28 cellular contexts compared by ENCODE assay signal in the genomic region with DNA sequence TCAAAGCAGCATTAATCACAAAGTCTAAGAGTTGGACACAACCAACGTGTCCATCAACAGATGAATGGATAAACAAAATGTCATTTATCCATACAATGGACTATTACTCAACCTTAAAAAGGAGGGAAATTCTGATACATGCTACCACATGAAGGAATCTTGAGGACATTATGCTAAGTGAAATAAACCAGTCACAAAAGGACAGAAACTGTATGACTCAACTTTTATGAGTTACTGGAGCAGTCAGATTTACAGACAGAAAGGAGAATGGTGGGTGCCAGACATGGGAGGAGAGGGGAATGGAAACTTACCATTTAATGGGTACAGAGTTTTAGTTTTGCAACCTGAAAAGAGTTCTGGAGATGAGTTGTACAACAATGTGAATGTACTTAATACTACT. TPM values are rescaled to one million over a fixed set of nuclear protein-coding genes. Genes with fewer than 3 reads are reported as not detected.
DNase-seq lines count a peak whose midpoint lies in the region; ATAC-seq, FAIRE-seq and TF ChIP-seq lines count a peak whose summit lies in the region.
"Had no signal": no experiment of that assay in that cellular context is flagged by ENCODE, and none has a peak within 500 bp of the region (broad histone marks: within the 10 kb centered on the region; RNA-seq: fewer than 3 reads in every experiment).

No MANE protein-coding gene starts in this region.

- H2AFZ ChIP-seq in PC-3 (ENCODE audit: low read length) (no peak overlapping the region), K562 (ENCODE audit: low read depth, low read length) (no peak overlapping the region)

- H4K20me1 ChIP-seq in PC-3 (ENCODE audit: low read length): no peaks in the 10 kb centered on the region
- peaks cover 7% of the 10 kb centered on the region; the same call in 1 of the 2 replicates for H4K20me1 ChIP-seq in K562 (replicated peaks; ENCODE audit: control insufficient read depth, insufficient read depth, low read length)

- H3K4me1 Mint-ChIP-seq in activated naive CD4-positive, alpha-beta T cell treated with anti-CD3 and anti-CD28 coated beads, Interleukin-2, amount 50 U/mL, for 24 hours: peaks cover 12% of the 10 kb centered on the region
- H3K4me1 Mint-ChIP-seq in stimulated activated effector memory CD8-positive, alpha-beta T cell treated with anti-CD3 and anti-CD28 coated beads, Interleukin-12 subunit alpha, Interleukin-12 subunit beta, amount 100 ng/mL, for 72 hours: peaks cover 34% of the 10 kb centered on the region

- TF ChIP-seq RAD21 in K562 (CRISPR knock-in tag; conservative IDR thresholded peaks at IDR 0.05 in 1 of 2, IDR thresholded peaks at IDR 0.05 in 1 of 2): no peak

- H3K4me3 ChIP-seq in PC-3 (ENCODE audit: low read length) (no peak overlapping the region), K562 (no peak overlapping the region)
- H3K4me3 ChIP-seq: cardiac muscle cell, coronary artery, heart right ventricle, ovary, testis had no signal

- H3K36me3 ChIP-seq in PC-3 (ENCODE audit: low read depth, low read length): no peaks in the 10 kb centered on the region
- no peaks in the 10 kb centered on the region for H3K36me3 ChIP-seq in K562 (ENCODE audit: control insufficient read depth, insufficient read depth, low read length)
- H3K36me3 ChIP-seq: cardiac muscle cell, heart right ventricle, ovary had no signal

- no peaks in the 10 kb centered on the region for H3K9me2 ChIP-seq in PC-3 (replicated peaks; ENCODE audit: low read length)

- no peaks in the 10 kb centered on the region for H3K9me1 ChIP-seq in K562 (ENCODE audit: control insufficient read depth, insufficient read depth, low read length)

- peak; percentile 11 for FAIRE-seq in K562 (lab: Jason Lieb, UNC)
- FAIRE-seq: H54, small intestine had no signal

- ATAC-seq in PC-3: peak; percentile 29
- ATAC-seq in K562: no peak
- ATAC-seq in stimulated activated effector memory CD8-positive, alpha-beta T cell treated with anti-CD3 and anti-CD28 coated beads, Interleukin-12 subunit alpha, Interleukin-12 subunit beta, amount 100 ng/mL, for 72 hours: peak; percentile 65
- no peak for ATAC-seq in GM21367 (IDR thresholded peaks at IDR 0.05; ENCODE audit: unreplicated experiment)
- ATAC-seq: heart right ventricle, left cardiac atrium, Panc1 had no signal

- CTCF ChIA-PET in PC-3 (lab: Charles Lee) (no interaction called here), K562 (lab: Yijun Ruan, JAX; ENCODE audit: low intra/inter-chr PET ratio) (no interaction called here)

- H3K4me2 ChIP-seq in PC-3 (ENCODE audit: low read length): no peak overlapping the region
- H3K4me2 ChIP-seq in K562 (ENCODE audit: insufficient read depth, low read length): no peak overlapping the region

- intact Hi-C loops in PC-3 (cut with micrococcal nuclease): no loop called here
- intact Hi-C loops in K562 (cut with micrococcal nuclease): no loop called here

- no peak for TF ChIP-seq POLR2A in K562 (conservative IDR thresholded peaks at IDR 0.05)

- H3K27me3 Mint-ChIP-seq in activated naive CD4-positive, alpha-beta T cell treated with anti-CD3 and anti-CD28 coated beads, Interleukin-2, amount 50 U/mL, for 24 hours: peaks cover 2% of the 10 kb centered on the region

- no peaks in the 10 kb centered on the region for H3K36me3 Mint-ChIP-seq in activated naive CD4-positive, alpha-beta T cell treated with anti-CD3 and anti-CD28 coated beads, Interleukin-2, amount 50 U/mL, for 24 hours
- no peaks in the 10 kb centered on the region for H3K36me3 Mint-ChIP-seq in stimulated activated effector memory CD8-positive, alpha-beta T cell treated with anti-CD3 and anti-CD28 coated beads, Interleukin-12 subunit alpha, Interleukin-12 subunit beta, amount 100 ng/mL, for 72 hours

- no peak for DNase-seq in activated naive CD4-positive, alpha-beta T cell treated with Interleukin-2 at 50 U/mL for 16 hours
- DNase-seq in PC-3 (peak; percentile 51), K562 (ENCODE audit: extremely low read depth in 1 of 4, low spot score in 3 of 4) (no peak), kidney glomerular epithelial cell (lab: John Stamatoyannopoulos, UW) (no peak)
- no peak for DNase-seq in stimulated activated effector memory CD8-positive, alpha-beta T cell treated with anti-CD3 and anti-CD28 coated beads, Interleukin-12 subunit alpha, Interleukin-12 subunit beta, amount 100 ng/mL, for 72 hours (ENCODE audit: low spot score in 2 of 2)
- DNase-seq: activated naive CD4-positive, alpha-beta T cell; aorta; C1 segment of cervical spinal cord; COR-L47; DMS53; effector memory CD4-positive, alpha-beta T cell; GDM1; heart right ventricle; left cardiac atrium; NCI-H1092; NCI-H187 treated with DMSO at 0.1 percent for 48 hours; NCI-H524 treated with DMSO at 0.1 percent for 48 hours; nephron progenitor cell; ovary; SIG-M5; small intestine; testis had no signal

- TF ChIP-seq CTCF in PC-3 (conservative IDR thresholded peaks at IDR 0.05; ENCODE audit: low read depth, low read length): no peak
- TF ChIP-seq CTCF in K562 (IDR thresholded peaks at IDR 0.05 in 2 of 3, conservative IDR thresholded peaks at IDR 0.05 in 1 of 3; ENCODE audit: insufficient read depth in 2 of 3, low read depth in 1 of 3, low read length in 3 of 3): no peak

- TF ChIP-seq EP300 in K562 (IDR thresholded peaks at IDR 0.05; ENCODE audit: low read length): no peak

- no peaks in the 10 kb centered on the region for H3K9me3 Mint-ChIP-seq in activated naive CD4-positive, alpha-beta T cell treated with anti-CD3 and anti-CD28 coated beads, Interleukin-2, amount 50 U/mL, for 24 hours
- no peaks in the 10 kb centered on the region for H3K9me3 Mint-ChIP-seq in stimulated activated effector memory CD8-positive, alpha-beta T cell treated with anti-CD3 and anti-CD28 coated beads, Interleukin-12 subunit alpha, Interleukin-12 subunit beta, amount 100 ng/mL, for 72 hours

- H3K9me3 ChIP-seq in PC-3 (ENCODE audit: low read length) (no peaks in the 10 kb centered on the region), K562 (replicated peaks; ENCODE audit: control insufficient read depth, insufficient read depth, low read depth, low read length) (no peaks in the 10 kb centered on the region)
- H3K9me3 ChIP-seq: ovary, testis had no signal

- BruUV-seq in PC-3 (replicated peaks; lab: Mats Ljungman, UMichigan): no TSS peak
- BruUV-seq in K562 (replicated peaks; lab: Mats Ljungman, UMichigan): no TSS peak

- H3K79me2 ChIP-seq in PC-3 (ENCODE audit: low read length) (no peaks in the 10 kb centered on the region), K562 (ENCODE audit: control insufficient read depth, insufficient read depth, low read length) (no peaks in the 10 kb centered on the region)

- H3K27me3 ChIP-seq in PC-3 (ENCODE audit: low read length) (no peaks in the 10 kb centered on the region), K562 (ENCODE audit: control insufficient read depth in 2 of 2, insufficient read depth in 2 of 2, low read length in 2 of 2) (peaks cover 36 to 56% of the 10 kb centered on the region in 2 experiments)
- H3K27me3 ChIP-seq: cardiac muscle cell, ovary, testis had no signal

- no peak overlapping the region for H3K4me3 Mint-ChIP-seq in activated naive CD4-positive, alpha-beta T cell treated with anti-CD3 and anti-CD28 coated beads, Interleukin-2, amount 50 U/mL, for 24 hours
- no peak overlapping the region for H3K4me3 Mint-ChIP-seq in stimulated activated effector memory CD8-positive, alpha-beta T cell treated with anti-CD3 and anti-CD28 coated beads, Interleukin-12 subunit alpha, Interleukin-12 subunit beta, amount 100 ng/mL, for 72 hours
- H3K4me3 Mint-ChIP-seq: nephron progenitor cell had no signal

- H3K27ac ChIP-seq in PC-3 (ENCODE audit: low read length): no peak overlapping the region
- no peak overlapping the region for H3K27ac ChIP-seq in K562 (ENCODE audit: extremely low read depth, low read depth, low read length)
- H3K27ac ChIP-seq: cardiac muscle cell, coronary artery, heart right ventricle, ovary, testis had no signal

- peak overlapping the region; percentile 13 for H3K27ac Mint-ChIP-seq in activated naive CD4-positive, alpha-beta T cell treated with anti-CD3 and anti-CD28 coated beads, Interleukin-2, amount 50 U/mL, for 24 hours
- no peak overlapping the region for H3K27ac Mint-ChIP-seq in stimulated activated effector memory CD8-positive, alpha-beta T cell treated with anti-CD3 and anti-CD28 coated beads, Interleukin-12 subunit alpha, Interleukin-12 subunit beta, amount 100 ng/mL, for 72 hours
- H3K27ac Mint-ChIP-seq: nephron progenitor cell had no signal

- in situ Hi-C loops in K562 (cut with MboI): no loop called here

- POLR2A ChIA-PET in PC-3 (lab: Charles Lee; ENCODE audit: unreplicated experiment) (interaction anchor here (0.6 kb wide), 1 partner anchor 302 kb away, joined by 3 read pairs; no protein-coding TSS in a partner anchor), K562 (lab: Yijun Ruan, JAX) (interaction anchor here (1.0 to 1.1 kb wide), 2 partner anchors 9 to 23 kb away, joined by 4 read pairs; no protein-coding TSS in a partner anchor)

- WGBS in K562 (ENCODE audit: insufficient coverage, low coverage, missing lambda C conversion rate): 0% methylated on average over 1 of the region's 1 CpG

- H3K9ac ChIP-seq in PC-3 (ENCODE audit: low read length) (no peak overlapping the region), K562 (ENCODE audit: insufficient read depth in 1 of 2, low read depth in 2 of 2, low read length in 2 of 2) (no peak overlapping the region)

- peaks cover 18% of the 10 kb centered on the region for H3K4me1 ChIP-seq in PC-3 (ENCODE audit: insufficient read depth, low read length)
- H3K4me1 ChIP-seq in K562 (replicated peaks in 1 of 2; ENCODE audit: control insufficient read depth in 2 of 2, insufficient read depth in 2 of 2, low read length in 2 of 2): peaks cover 0 to 8% of the 10 kb centered on the region in 2 experiments; a peak in 2 of 5 replicates

- no peaks in the 10 kb centered on the region for H3F3A ChIP-seq in PC-3 (ENCODE audit: low read length, unreplicated experiment)

RNA-seq across cellular contexts. Expression of a gene that starts 43.0 kb away (rescaled TPM):
- total RNA-seq in PC-3 (2014; rRNA removed): 265 and 289 TPM in 2 replicates
- 285 and 425 TPM in 2 replicates for total RNA-seq in K562 (2011; cell fraction: chromatin; rRNA removed; ENCODE audit: low replicate concordance)
- total RNA-seq in K562 (2011; cell fraction: nucleolus; rRNA removed): 250 and 265 TPM in 2 replicates
- total RNA-seq in K562 (2011; cell fraction: nucleoplasm; rRNA removed): 278 and 337 TPM in 2 replicates
- 256 and 318 TPM in 2 replicates for total RNA-seq in K562 (2014; rRNA removed)
- total RNA-seq in K562 (2014; rRNA removed; fragmentation: Illumina TruSeq; extraction: Trizol): 124 and 145 TPM in 2 replicates
- total RNA-seq in K562 (2015; rRNA removed; fragmentation: Illumina TruSeq; extraction: Trizol): 192 and 196 TPM in 2 replicates
- 199 and 209 TPM in 2 replicates for total RNA-seq in K562 (2021)
- 199 and 308 TPM in 2 replicates for polyA plus RNA-seq in K562 (2011; rRNA removed)
- polyA plus RNA-seq in K562 (2011; cell fraction: cytosol; rRNA removed): 331 and 334 TPM in 2 replicates
- 250 and 306 TPM in 2 replicates for polyA plus RNA-seq in K562 (2011; cell fraction: nucleus; rRNA removed)
- polyA plus RNA-seq in K562 (2012): 186 and 201 TPM in 2 replicates
- polyA plus RNA-seq in K562 (2014; fragmentation: Illumina TruSeq; extraction: Trizol): 274 and 284 TPM in 2 replicates
- 100 to 1,000 TPM in 1 of 2 experiments, 10 to 100 TPM in 1; 71.5 to 116 TPM for polyA plus RNA-seq in K562 (2014; fragmentation: Nextera tagmentation; extraction: Ambion mirVana)
- 152 and 181 TPM in 2 replicates for polyA plus RNA-seq in K562 (2014; rRNA removed)
- polyA minus RNA-seq in K562 (2011; rRNA and poly(A)+ RNA removed): 268 and 286 TPM in 2 replicates
- 204 and 250 TPM in 2 replicates for polyA minus RNA-seq in K562 (2011; cell fraction: cytosol; rRNA and poly(A)+ RNA removed)
- polyA minus RNA-seq in K562 (2011; cell fraction: nucleus; rRNA and poly(A)+ RNA removed): 102 and 172 TPM in 2 replicates

Comparison
In these comparisons a context has a peak if more than half of its experiments do, and no peak if none do; other contexts are left out.
1. ATAC-seq: peak in PC-3 (single experiment) and stimulated activated effector memory CD8-positive, alpha-beta T cell treated with anti-CD3 and anti-CD28 coated beads, Interleukin-12 subunit alpha, Interleukin-12 subunit beta, amount 100 ng/mL, for 72 hours (single experiment); none in K562 (single experiment) and GM21367 (single experiment).